ENCODE assay signal across 9 cellular contexts in genomic region chr11:46555269-46556054, GRCh38. TPM values are rescaled to one million over a fixed set of nuclear protein-coding genes. Genes with fewer than 3 reads are reported as not detected.
DNase-seq lines count a peak whose midpoint lies in the region; ATAC-seq and TF ChIP-seq lines count a peak whose summit lies in the region.
"Had no signal": no experiment of that assay in that cellular context is flagged by ENCODE, and none has a peak within 500 bp of the region (broad histone marks: within the 10 kb centered on the region; RNA-seq: fewer than 3 reads in every experiment).

No MANE protein-coding gene starts in this region.

- peaks cover 3% of the 10 kb centered on the region; the same call in 1 of the 2 replicates for H4K20me1 ChIP-seq in GM23338 (replicated peaks; ENCODE audit: insufficient read depth)

- H3K27me3 ChIP-seq in GM23338 (ENCODE audit: insufficient read depth), result no peaks in the 10 kb centered on the region

- H3F3A ChIP-seq in GM23338 (replicated peaks; ENCODE audit: low read depth), result no peaks in the 10 kb centered on the region

- TF ChIP-seq POLR2A in GM18505 (IDR thresholded peaks at IDR 0.05; ENCODE audit: borderline replicate concordance, extremely low read depth, insufficient read depth, insufficient read length), result no peak

- H3K27me3 Mint-ChIP-seq in GM23338 (ENCODE audit: insufficient read depth, low read depth, poor library complexity) (peaks cover 4% of the 10 kb centered on the region), memory B cell (no peaks in the 10 kb centered on the region)
- no peaks in the 10 kb centered on the region for H3K27me3 Mint-ChIP-seq in activated CD8-positive, alpha-beta T cell treated with anti-CD3 and anti-CD28 coated beads for 36 hours

- H3K36me3 ChIP-seq in GM23338 (ENCODE audit: insufficient read depth), result no peaks in the 10 kb centered on the region

- TF ChIP-seq CTCF in AG10803 (conservative IDR thresholded peaks at IDR 0.05; ENCODE audit: low read length) (no peak), GM23338 (conservative IDR thresholded peaks at IDR 0.05; ENCODE audit: low read depth in 2 of 2) (no peak)
- TF ChIP-seq CTCF in activated CD8-positive, alpha-beta T cell treated with anti-CD3 and anti-CD28 coated beads for 36 hours (IDR thresholded peaks at IDR 0.05), result no peak

- ATAC-seq in GM23338, result no peak
- peak; percentile 60 for ATAC-seq in activated CD8-positive, alpha-beta T cell treated with anti-CD3 and anti-CD28 coated beads for 36 hours
- ATAC-seq in memory B cell (ENCODE audit: low read depth), result peak; percentile 51
- no peak for ATAC-seq in GM21717 (IDR thresholded peaks at IDR 0.05; ENCODE audit: unreplicated experiment)
- ATAC-seq in GM18505 (IDR thresholded peaks at IDR 0.05; ENCODE audit: unreplicated experiment), result no peak

- H2AFZ ChIP-seq in GM23338, result no peak overlapping the region

- peak overlapping the region; percentile 64; the same call in 1 of the 2 replicates for H3K27ac ChIP-seq in GM23338 (ENCODE audit: low read depth)

- H3K9me3 Mint-ChIP-seq in GM23338 (no peaks in the 10 kb centered on the region), memory B cell (no peaks in the 10 kb centered on the region)
- no peaks in the 10 kb centered on the region for H3K9me3 Mint-ChIP-seq in activated CD8-positive, alpha-beta T cell treated with anti-CD3 and anti-CD28 coated beads for 36 hours

- H3K9me2 ChIP-seq in GM23338 (ENCODE audit: insufficient read depth), result no peaks in the 10 kb centered on the region

- 0 out of 2 replicates have a peak overlapping the region, but pooled peaks have one; percentile 69 for H3K27ac Mint-ChIP-seq in GM23338
- H3K27ac Mint-ChIP-seq in activated CD8-positive, alpha-beta T cell treated with anti-CD3 and anti-CD28 coated beads for 36 hours, result peak overlapping the region; percentile 18
- H3K27ac Mint-ChIP-seq in memory B cell, result peak overlapping the region; percentile 72

- H3K4me3 Mint-ChIP-seq in GM23338 (no peak overlapping the region), memory B cell (no peak overlapping the region)
- no peak overlapping the region for H3K4me3 Mint-ChIP-seq in activated CD8-positive, alpha-beta T cell treated with anti-CD3 and anti-CD28 coated beads for 36 hours

- no peaks in the 10 kb centered on the region for H3K36me3 Mint-ChIP-seq in GM23338 (ENCODE audit: low read depth)
- peaks cover 1% of the 10 kb centered on the region for H3K36me3 Mint-ChIP-seq in activated CD8-positive, alpha-beta T cell treated with anti-CD3 and anti-CD28 coated beads for 36 hours (ENCODE audit: low read depth)
- H3K36me3 Mint-ChIP-seq in memory B cell, result peaks cover 3% of the 10 kb centered on the region

- CTCF ChIA-PET in activated CD8-positive, alpha-beta T cell treated with anti-CD3 and anti-CD28 coated beads for 36 hours (lab: Charles Lee), result interaction anchor here (1.0 to 2.6 kb wide), 4 partner anchors 20 to 63 kb away, joined by 3 to 16 read pairs (median 6); partner anchors contain the start of genes ATG13 and HARBI1

- H3K79me2 ChIP-seq in GM23338 (replicated peaks; ENCODE audit: insufficient read depth), result peaks cover 98% of the 10 kb centered on the region

- H3K4me2 ChIP-seq in GM23338, result no peak overlapping the region

- H3K4me1 ChIP-seq in GM23338 (ENCODE audit: insufficient read depth), result no peaks in the 10 kb centered on the region

- H3K4me3 ChIP-seq in AG10803 (ENCODE audit: low read length) (no peak overlapping the region), GM23338 (no peak overlapping the region)

- intact Hi-C loops in activated CD8-positive, alpha-beta T cell treated with anti-CD3 and anti-CD28 coated beads for 36 hours (cut with micrococcal nuclease), result no loop called here

- H3K4me1 Mint-ChIP-seq in GM23338 (peaks cover 19% of the 10 kb centered on the region), memory B cell (peaks cover 20% of the 10 kb centered on the region)
- peaks cover 50% of the 10 kb centered on the region for H3K4me1 Mint-ChIP-seq in activated CD8-positive, alpha-beta T cell treated with anti-CD3 and anti-CD28 coated beads for 36 hours (ENCODE audit: low read depth)

- POLR2A ChIA-PET in activated CD8-positive, alpha-beta T cell treated with anti-CD3 and anti-CD28 coated beads for 36 hours (lab: Charles Lee), result no interaction called here

- peak; percentile 75 for DNase-seq in AG10803 (ENCODE audit: low read depth)
- DNase-seq in GM23338 (ENCODE audit: low spot score), result no peak
- DNase-seq in activated CD8-positive, alpha-beta T cell treated with anti-CD3 and anti-CD28 coated beads for 36 hours, result peak; percentile 17
- DNase-seq in memory B cell (ENCODE audit: low spot score in 2 of 2), result no peak
- DNase-seq in stimulated activated CD4-positive, alpha-beta T cell treated with anti-CD3 and anti-CD28 coated beads, Interleukin-2, amount 100 ng/mL, for 48 hours, result no peak
- no peak for DNase-seq in NK-92 (lab: John Stamatoyannopoulos, UW; ENCODE audit: unreplicated experiment)
- DNase-seq: activated gamma-delta T cell had no signal

TF ChIP-seq in GM23338, 12 proteins besides CTCF, POLR2A, EP300 and RAD21:
- TF ChIP-seq REST (IDR thresholded peaks at IDR 0.05; ENCODE audit: unreplicated experiment), result no peak
- no peak for TF ChIP-seq CREB1 (CRISPR knock-in tag; IDR thresholded peaks at IDR 0.05; ENCODE audit: low read depth)
- no peak for TF ChIP-seq POLR2AphosphoS5 (IDR thresholded peaks at IDR 0.05; ENCODE audit: low read depth)
- no peak for TF ChIP-seq ZNF331 (CRISPR knock-in tag; IDR thresholded peaks at IDR 0.05; ENCODE audit: low read depth)
- TF ChIP-seq STAT1 (IDR thresholded peaks at IDR 0.05; ENCODE audit: unreplicated experiment), result no peak
- no peak for TF ChIP-seq EZH2 (IDR thresholded peaks at IDR 0.05; ENCODE audit: low read depth, unreplicated experiment)
- no peak for TF ChIP-seq JUNB (IDR thresholded peaks at IDR 0.05; ENCODE audit: unreplicated experiment)
TF ChIP-seq in GM23338: peak in this region for 0.

RNA-seq across cellular contexts. Expression of gene AMBRA1, which starts 38.4 kb away (rescaled TPM):
- 34.8 and 42.2 TPM in 2 replicates for total RNA-seq in GM23338 (2014; rRNA removed; shearing (Covaris generic))
- polyA plus RNA-seq in GM23338 (2016; fragmentation: Nextera tagmentation; extraction: Ambion mirVana), result 8.3 and 8.9 TPM in 2 replicates
- total RNA-seq in activated CD8-positive, alpha-beta T cell treated with anti-CD3 and anti-CD28 coated beads for 36 hours, result 10 to 100 TPM; 24.0 to 24.1 TPM

Comparison
In these comparisons a context has a peak if more than half of its experiments do, and no peak if none do; other contexts are left out.
1. DNase-seq: peak in AG10803 (single experiment) and activated CD8-positive, alpha-beta T cell treated with anti-CD3 and anti-CD28 coated beads for 36 hours (single experiment); none in GM23338 (single experiment), memory B cell (0 of 2), stimulated activated CD4-positive, alpha-beta T cell treated with anti-CD3 and anti-CD28 coated beads, Interleukin-2, amount 100 ng/mL, for 48 hours (0 of 2) and NK-92 (single experiment).
2. ATAC-seq: peak in activated CD8-positive, alpha-beta T cell treated with anti-CD3 and anti-CD28 coated beads for 36 hours (single experiment) and memory B cell (single experiment); none in GM23338 (single experiment), GM21717 (single experiment) and GM18505 (single experiment).
3. H3K27ac Mint-ChIP-seq: peak in every context shown above with its lines; median percentile 72 in memory B cell; 69 in GM23338; 18 in activated CD8-positive, alpha-beta T cell treated with anti-CD3 and anti-CD28 coated beads for 36 hours.